In the genomic region with DNA sequence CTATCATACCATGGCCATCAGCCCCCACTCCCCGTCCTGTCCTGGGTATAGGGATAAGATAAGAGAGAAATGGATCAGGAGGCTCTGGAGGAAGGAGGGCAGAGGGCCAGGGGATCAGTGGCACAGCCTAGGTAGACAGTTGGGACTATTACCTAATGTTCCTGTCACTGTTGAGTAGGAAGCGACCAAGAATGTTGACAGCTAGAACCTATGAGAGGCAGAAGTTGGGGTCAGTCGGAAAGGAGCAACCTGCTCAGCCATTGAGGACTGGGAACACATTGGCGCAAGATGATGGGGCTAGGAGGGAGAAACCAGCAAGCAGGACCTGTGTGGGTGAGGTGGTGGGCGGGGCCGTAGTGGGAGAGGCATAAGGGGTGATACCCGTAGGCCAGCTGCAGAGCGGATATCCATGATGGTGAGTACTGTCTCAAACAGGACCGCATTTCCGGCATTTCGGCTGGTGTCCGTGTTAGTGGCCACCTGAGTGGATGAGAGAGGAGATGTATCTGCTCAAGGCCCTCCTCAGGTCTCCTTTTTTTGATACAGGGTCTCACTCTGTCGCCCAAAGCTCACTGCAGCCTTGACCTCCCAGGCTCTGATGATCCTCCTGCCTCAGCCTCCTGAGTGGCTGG, we compare ENCODE assay signal across 1 cellular context.
A peak's percentile ranks its signal among the peaks of the same experiment; 100 is the strongest.
TF ChIP-seq lines count a peak whose summit lies in the region.

No MANE protein-coding gene starts in this region.

TF ChIP-seq in HCT116, 20 proteins besides CTCF, POLR2A, EP300 and RAD21:
- no peak for TF ChIP-seq ELF1 (IDR thresholded peaks at IDR 0.05; ENCODE audit: borderline replicate concordance, low read depth)
- 0 out of 2 replicates have a peak, but pooled peaks have one; percentile 22 for TF ChIP-seq POLR2AphosphoS5 (IDR thresholded peaks at IDR 0.05; ENCODE audit: low read depth, low read length)
